In genomic region chr1:156194300-156194652, GRCh38 we compare ENCODE assay signal across 6 cellular contexts. TPM values are rescaled to one million over a fixed set of nuclear protein-coding genes. Genes with fewer than 3 reads are reported as not detected.
DNase-seq lines count a peak whose midpoint lies in the region; ATAC-seq and TF ChIP-seq lines count a peak whose summit lies in the region.

No MANE protein-coding gene starts in this region.

- H2BK15ac ChIP-seq in neuronal stem cell (ENCODE audit: low read length) = no peak overlapping the region

- H2BK120ac ChIP-seq in neuronal stem cell (ENCODE audit: low read depth, low read length) = no peak overlapping the region

- H3K4me3 ChIP-seq in cardiac fibroblast (replicated peaks in 1 of 2; ENCODE audit: low read depth in 2 of 2, low read length in 2 of 2) (peak overlapping the region; percentile 96 to 99), neuronal stem cell (ENCODE audit: low read length in 2 of 2) (peak overlapping the region; percentile 77 to 92)

- WGBS in neuronal stem cell (ENCODE audit: extremely low coverage in 2 of 2, insufficient read length in 2 of 2, insufficient replicate concordance in 1 of 2), 2 donors = no CpG with 5 or more reads among the region's 14 CpGs

- H3K9me3 Mint-ChIP-seq in activated CD4-positive, alpha-beta T cell treated with anti-CD3 and anti-CD28 coated beads for 36 hours (ENCODE audit: low read depth) = no peaks in the 10 kb centered on the region

- H3K4me3 Mint-ChIP-seq in activated CD4-positive, alpha-beta T cell treated with anti-CD3 and anti-CD28 coated beads for 36 hours = peak overlapping the region; percentile 100

- peak overlapping the region; percentile 76 for H2AFZ ChIP-seq in neuronal stem cell (ENCODE audit: low read length)

- H2BK12ac ChIP-seq in neuronal stem cell (ENCODE audit: low read length) = no peak overlapping the region

- peak overlapping the region; percentile 97 for H3K27ac Mint-ChIP-seq in activated CD4-positive, alpha-beta T cell treated with anti-CD3 and anti-CD28 coated beads for 36 hours

- H4K8ac ChIP-seq in neuronal stem cell (ENCODE audit: low read depth, low read length) = no peak overlapping the region

- H3K9me3 ChIP-seq in neuronal stem cell (replicated peaks in 1 of 2; ENCODE audit: control insufficient read depth in 2 of 2, insufficient read depth in 1 of 2, low read depth in 1 of 2, low read length in 2 of 2) = peaks cover 0 to 1% of the 10 kb centered on the region in 2 donors

- H3K36me3 Mint-ChIP-seq in activated CD4-positive, alpha-beta T cell treated with anti-CD3 and anti-CD28 coated beads for 36 hours (ENCODE audit: low read depth) = peaks cover 48% of the 10 kb centered on the region

- H3K18ac ChIP-seq in neuronal stem cell (ENCODE audit: low read length) = peak overlapping the region; percentile 61

- H3K27ac ChIP-seq in neuronal stem cell (replicated peaks; ENCODE audit: low read length) = no peak overlapping the region

- peak; percentile 41 for DNase-seq in activated CD4-positive, alpha-beta T cell treated with anti-CD3 and anti-CD28 coated beads for 36 hours
- no peak for DNase-seq in activated CD4-positive, alpha-beta T cell treated with anti-CD3 and anti-CD28 coated beads, Interleukin-2, amount 50 U/mL, for 4 hours
- peak in 1 of 2 donors; percentile 19 for DNase-seq in cardiac fibroblast (ENCODE audit: low read depth in 2 of 2)
- no peak for DNase-seq in neuronal stem cell (ENCODE audit: low spot score)

- H3K36me3 ChIP-seq in neuronal stem cell (replicated peaks in 1 of 2; ENCODE audit: control insufficient read depth in 2 of 2, insufficient read depth in 2 of 2, low read length in 2 of 2) = peaks cover 0 to 2% of the 10 kb centered on the region in 2 donors

- peak overlapping the region; percentile 66 for H3K23ac ChIP-seq in neuronal stem cell (ENCODE audit: low read depth, low read length, poor library complexity)

- no peak overlapping the region for H4K91ac ChIP-seq in neuronal stem cell (ENCODE audit: low read depth, low read length, poor library complexity)

- H3K4me2 ChIP-seq in neuronal stem cell (ENCODE audit: insufficient read depth, low read length, poor library complexity, severe bottlenecking) = peak overlapping the region; percentile 77

- peak overlapping the region; percentile 91 for H3K9ac ChIP-seq in neuronal stem cell (ENCODE audit: low read depth, low read length, poor library complexity)

- intact Hi-C loops in activated CD4-positive, alpha-beta T cell treated with anti-CD3 and anti-CD28 coated beads for 36 hours (cut with DNase I, micrococcal nuclease) = loop anchor here (1.0 to 5.0 kb wide), 10 partner anchors 18 to 335 kb away; partner anchors contain the start of genes SMG5 (in 2 of the 2), CCT3 (in 1 of the 2), KHDC4 (in 1 of the 2) and PMF1 (in 1 of the 2)

- H3K4me1 Mint-ChIP-seq in activated CD4-positive, alpha-beta T cell treated with anti-CD3 and anti-CD28 coated beads for 36 hours = peaks cover 43% of the 10 kb centered on the region

- H3K4me1 ChIP-seq in neuronal stem cell (ENCODE audit: control insufficient read depth in 2 of 2, insufficient read depth in 1 of 2, low read depth in 1 of 2, low read length in 2 of 2) = peaks cover 2 to 10% of the 10 kb centered on the region in 2 donors

- no peak overlapping the region for H3K4ac ChIP-seq in neuronal stem cell (ENCODE audit: low read length)

- ATAC-seq in activated CD4-positive, alpha-beta T cell treated with anti-CD3 and anti-CD28 coated beads for 36 hours = no peak
- no peak for ATAC-seq in GM21786 (IDR thresholded peaks at IDR 0.05; ENCODE audit: unreplicated experiment)
- no peak for ATAC-seq in HG03039 (IDR thresholded peaks at IDR 0.05; ENCODE audit: unreplicated experiment)

- peaks cover 7% of the 10 kb centered on the region for H3K79me1 ChIP-seq in neuronal stem cell (ENCODE audit: low read depth, low read length)

- H2BK5ac ChIP-seq in neuronal stem cell (ENCODE audit: low read length) = peak overlapping the region; percentile 33

- peak overlapping the region; percentile 18 for H2AK5ac ChIP-seq in neuronal stem cell (ENCODE audit: low read depth, low read length)

- H3K27me3 ChIP-seq in neuronal stem cell (ENCODE audit: control insufficient read depth in 3 of 3, insufficient read depth in 3 of 3, low read depth in 1 of 3, low read length in 3 of 3) = no peaks in the 10 kb centered on the region

- H3K27me3 Mint-ChIP-seq in activated CD4-positive, alpha-beta T cell treated with anti-CD3 and anti-CD28 coated beads for 36 hours = no peaks in the 10 kb centered on the region

- H3K14ac ChIP-seq in neuronal stem cell (ENCODE audit: low read length) = no peak overlapping the region

- CTCF ChIA-PET in activated CD4-positive, alpha-beta T cell treated with anti-CD3 and anti-CD28 coated beads for 36 hours (lab: Charles Lee) = interaction anchor here (0.9 to 1.7 kb wide), 3 partner anchors 11 to 31 kb away, joined by 3 to 4 read pairs (median 4); no protein-coding TSS in a partner anchor

- no peak for TF ChIP-seq CTCF in cardiac fibroblast (IDR thresholded peaks at IDR 0.05; ENCODE audit: low read depth, low read length)

- POLR2A ChIA-PET in activated CD4-positive, alpha-beta T cell treated with anti-CD3 and anti-CD28 coated beads for 36 hours (lab: Charles Lee) = interaction anchor here (0.6 to 1.9 kb wide), 5 partner anchors 19 to 218 kb away, joined by 3 to 17 read pairs (median 4); partner anchors contain the start of gene PMF1

RNA-seq across cellular contexts. Expression of gene SLC25A44, which starts 0.4 kb away (rescaled TPM):
- 10 to 100 TPM; 42.4 to 51.9 TPM for total RNA-seq in activated CD4-positive, alpha-beta T cell treated with anti-CD3 and anti-CD28 coated beads for 36 hours
- 10.9 TPM for polyA plus RNA-seq in neuronal stem cell (2013, experiment 1 of 2)
- 11.6 TPM for polyA plus RNA-seq in neuronal stem cell (2013, experiment 2 of 2)

RNA-seq across cellular contexts. Expression of gene PMF1, which starts 18.5 kb away (rescaled TPM):
- total RNA-seq in activated CD4-positive, alpha-beta T cell treated with anti-CD3 and anti-CD28 coated beads for 36 hours = 100 to 1,000 TPM; 108 to 117 TPM
- 103 TPM for polyA plus RNA-seq in neuronal stem cell (2013, experiment 1 of 2)
- polyA plus RNA-seq in neuronal stem cell (2013, experiment 2 of 2) = 100 TPM

RNA-seq across cellular contexts. Expression of gene SEMA4A, which starts 40.9 kb away (rescaled TPM):
- 10 to 100 TPM; 53.3 to 64.5 TPM for total RNA-seq in activated CD4-positive, alpha-beta T cell treated with anti-CD3 and anti-CD28 coated beads for 36 hours
- 4.4 TPM for polyA plus RNA-seq in neuronal stem cell (2013, experiment 1 of 2)
- 4.5 TPM for polyA plus RNA-seq in neuronal stem cell (2013, experiment 2 of 2)

RNA-seq across cellular contexts. Expression of gene BGLAP, which starts 47.7 kb away (rescaled TPM):
- total RNA-seq in activated CD4-positive, alpha-beta T cell treated with anti-CD3 and anti-CD28 coated beads for 36 hours = 1 to 10 TPM; 2.1 to 2.4 TPM
- 0.85 TPM for polyA plus RNA-seq in neuronal stem cell (2013, experiment 1 of 2)
- polyA plus RNA-seq in neuronal stem cell (2013, experiment 2 of 2) = 0.80 TPM

RNA-seq across cellular contexts. Expression of gene PAQR6, which starts 53.6 kb away (rescaled TPM):
- 1 to 10 TPM; 4.7 to 5.7 TPM for total RNA-seq in activated CD4-positive, alpha-beta T cell treated with anti-CD3 and anti-CD28 coated beads for 36 hours
- polyA plus RNA-seq in neuronal stem cell (2013, experiment 1 of 2) = 8.8 TPM
- 8.7 TPM for polyA plus RNA-seq in neuronal stem cell (2013, experiment 2 of 2)
